ENCODE assay signal across 24 cellular contexts in genomic region chr3:249587-250262, GRCh38. TPM values are rescaled to one million over a fixed set of nuclear protein-coding genes. Genes with fewer than 3 reads are reported as not detected.
"Had no signal": no experiment of that assay in that cellular context is flagged by ENCODE, and none has a peak within 500 bp of the region (broad histone marks: within the 10 kb centered on the region; RNA-seq: fewer than 3 reads in every experiment).

No MANE protein-coding gene starts in this region.

- H3K27me3 ChIP-seq: dorsolateral prefrontal cortex, esophagus squamous epithelium, right atrium auricular region, suprapubic skin, thyroid gland, uterus had no signal

- H3K9me3 ChIP-seq: esophagus squamous epithelium, suprapubic skin, thyroid gland, uterus had no signal

- H3K4me3 ChIP-seq: dorsolateral prefrontal cortex, esophagus squamous epithelium, right atrium auricular region, suprapubic skin, thyroid gland, uterus had no signal

- ATAC-seq: left colon had no signal

- H3K4me1 ChIP-seq: right atrium auricular region, thyroid gland, uterus had no signal

- H3K27ac ChIP-seq: epithelial cell of prostate, esophagus squamous epithelium, right atrium auricular region, suprapubic skin, thyroid gland, uterus had no signal

- H3K27ac Mint-ChIP-seq: type B pancreatic cell had no signal

- H3K27me3 Mint-ChIP-seq: naive B cell had no signal

- H3K36me3 Mint-ChIP-seq: type B pancreatic cell had no signal

- H3K4me1 Mint-ChIP-seq: neural crest cell had no signal

- DNase-seq: cortex of kidney; dorsolateral prefrontal cortex; effector memory CD4-positive, alpha-beta T cell; esophagus squamous epithelium; foreskin fibroblast; kidney; left colon; mesendoderm; naive B cell; posterior cingulate gyrus; stimulated activated CD4-positive, alpha-beta T cell treated with anti-CD3 and anti-CD28 coated beads, Interleukin-12 subunit alpha, Interleukin-12 subunit beta, amount 100 ng/mL, for 4 hours; stimulated activated naive CD4-positive, alpha-beta T cell treated with Interleukin-2 at 50 U/mL for 16 hours; thyroid gland; uterus had no signal

- H3K9me3 Mint-ChIP-seq: naive B cell, type B pancreatic cell had no signal

- H3K36me3 ChIP-seq: esophagus squamous epithelium, right atrium auricular region, suprapubic skin, thyroid gland, uterus had no signal

- FAIRE-seq: endometrium, kidney, small intestine had no signal

- H3K4me3 Mint-ChIP-seq: neural crest cell, type B pancreatic cell had no signal

RNA-seq across cellular contexts. Expression of gene CHL1, which starts 53.2 kb away (rescaled TPM):
- total RNA-seq: lung microvascular endothelial cell, osteocyte, pulmonary artery endothelial cell had no signal
